ENCODE assay signal across 1 cellular context in the genomic region with DNA sequence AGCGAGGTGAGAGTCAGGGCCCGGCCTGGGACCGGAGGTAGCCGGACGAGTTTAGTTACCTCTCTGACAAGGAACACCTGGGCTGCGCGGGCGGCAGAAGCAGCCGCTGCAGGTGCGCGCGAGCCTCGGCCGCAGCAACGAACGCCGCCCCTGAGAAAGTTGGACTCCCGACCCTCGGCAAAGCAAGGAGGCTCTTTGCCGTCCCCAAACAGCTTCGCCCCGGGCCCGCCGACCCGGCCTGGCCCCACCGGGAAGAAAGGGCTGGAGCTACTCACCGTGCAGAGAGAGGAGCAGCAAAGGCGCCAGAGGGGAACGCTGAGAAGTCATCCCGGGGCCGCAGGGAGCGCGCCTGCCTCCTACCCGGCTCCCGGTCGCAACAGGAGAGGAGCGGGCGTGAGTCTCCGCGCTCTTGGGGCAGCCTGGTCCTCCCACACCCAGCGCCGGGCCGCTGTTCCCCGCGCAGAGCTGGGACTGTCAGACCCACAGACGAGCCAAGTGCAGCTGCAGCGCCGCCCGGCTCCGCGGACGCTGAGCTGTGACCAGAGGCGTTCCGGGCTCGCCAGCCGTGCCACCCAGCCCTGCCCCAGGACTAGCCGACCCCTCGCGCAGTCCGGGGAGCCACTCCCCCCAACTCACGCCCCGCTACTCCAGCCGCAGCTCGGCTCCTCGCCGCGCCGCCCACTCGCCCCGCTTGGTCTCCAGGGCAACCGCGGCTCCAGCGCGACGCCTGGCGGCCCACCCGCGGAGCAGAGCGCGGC.
A peak's percentile ranks its signal among the peaks of the same experiment; 100 is the strongest.
TF ChIP-seq lines count a peak whose summit lies in the region.

A gene with protein sequence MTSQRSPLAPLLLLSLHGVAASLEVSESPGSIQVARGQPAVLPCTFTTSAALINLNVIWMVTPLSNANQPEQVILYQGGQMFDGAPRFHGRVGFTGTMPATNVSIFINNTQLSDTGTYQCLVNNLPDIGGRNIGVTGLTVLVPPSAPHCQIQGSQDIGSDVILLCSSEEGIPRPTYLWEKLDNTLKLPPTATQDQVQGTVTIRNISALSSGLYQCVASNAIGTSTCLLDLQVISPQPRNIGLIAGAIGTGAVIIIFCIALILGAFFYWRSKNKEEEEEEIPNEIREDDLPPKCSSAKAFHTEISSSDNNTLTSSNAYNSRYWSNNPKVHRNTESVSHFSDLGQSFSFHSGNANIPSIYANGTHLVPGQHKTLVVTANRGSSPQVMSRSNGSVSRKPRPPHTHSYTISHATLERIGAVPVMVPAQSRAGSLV (minus strand): TSS at position 591 of the 758 bp plus-strand sequence. CDS start 264 bp downstream, at position 327.

TF ChIP-seq in HepG2, 621 proteins besides CTCF, POLR2A, EP300 and RAD21 (continued from another document and continues in another):
- TF ChIP-seq, protein P1, sequence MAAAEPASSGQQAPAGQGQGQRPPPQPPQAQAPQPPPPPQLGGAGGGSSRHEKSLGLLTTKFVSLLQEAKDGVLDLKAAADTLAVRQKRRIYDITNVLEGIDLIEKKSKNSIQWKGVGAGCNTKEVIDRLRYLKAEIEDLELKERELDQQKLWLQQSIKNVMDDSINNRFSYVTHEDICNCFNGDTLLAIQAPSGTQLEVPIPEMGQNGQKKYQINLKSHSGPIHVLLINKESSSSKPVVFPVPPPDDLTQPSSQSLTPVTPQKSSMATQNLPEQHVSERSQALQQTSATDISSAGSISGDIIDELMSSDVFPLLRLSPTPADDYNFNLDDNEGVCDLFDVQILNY (CRISPR knock-in tag; conservative IDR thresholded peaks at IDR 0.05): 0 out of 2 replicates have a peak, but pooled peaks have one; percentile 13
- TF ChIP-seq, protein P2, sequence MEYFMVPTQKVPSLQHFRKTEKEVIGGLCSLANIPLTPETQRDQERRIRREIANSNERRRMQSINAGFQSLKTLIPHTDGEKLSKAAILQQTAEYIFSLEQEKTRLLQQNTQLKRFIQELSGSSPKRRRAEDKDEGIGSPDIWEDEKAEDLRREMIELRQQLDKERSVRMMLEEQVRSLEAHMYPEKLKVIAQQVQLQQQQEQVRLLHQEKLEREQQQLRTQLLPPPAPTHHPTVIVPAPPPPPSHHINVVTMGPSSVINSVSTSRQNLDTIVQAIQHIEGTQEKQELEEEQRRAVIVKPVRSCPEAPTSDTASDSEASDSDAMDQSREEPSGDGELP (IDR thresholded peaks at IDR 0.05; ENCODE audit: borderline replicate concordance, low read depth): no peak
- TF ChIP-seq ZNF746 (CRISPR knock-in tag; IDR thresholded peaks at IDR 0.05): no peak
- TF ChIP-seq ZNF670 (CRISPR knock-in tag; IDR thresholded peaks at IDR 0.05; ENCODE audit: borderline replicate concordance): no peak
- TF ChIP-seq, protein P3, sequence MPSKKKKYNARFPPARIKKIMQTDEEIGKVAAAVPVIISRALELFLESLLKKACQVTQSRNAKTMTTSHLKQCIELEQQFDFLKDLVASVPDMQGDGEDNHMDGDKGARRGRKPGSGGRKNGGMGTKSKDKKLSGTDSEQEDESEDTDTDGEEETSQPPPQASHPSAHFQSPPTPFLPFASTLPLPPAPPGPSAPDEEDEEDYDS (CRISPR knock-in tag; IDR thresholded peaks at IDR 0.05): no peak
- TF ChIP-seq CHCHD3 (CRISPR knock-in tag; IDR thresholded peaks at IDR 0.05): no peak
- no peak for TF ChIP-seq KLF11 (CRISPR knock-in tag; IDR thresholded peaks at IDR 0.05)
- no peak for TF ChIP-seq ARNT2 (CRISPR knock-in tag; IDR thresholded peaks at IDR 0.05; ENCODE audit: low read depth)
- TF ChIP-seq HDAC1 (CRISPR knock-in tag; IDR thresholded peaks at IDR 0.05): no peak
- no peak for TF ChIP-seq ZNF224 (CRISPR knock-in tag; IDR thresholded peaks at IDR 0.05)
- TF ChIP-seq, protein P4, sequence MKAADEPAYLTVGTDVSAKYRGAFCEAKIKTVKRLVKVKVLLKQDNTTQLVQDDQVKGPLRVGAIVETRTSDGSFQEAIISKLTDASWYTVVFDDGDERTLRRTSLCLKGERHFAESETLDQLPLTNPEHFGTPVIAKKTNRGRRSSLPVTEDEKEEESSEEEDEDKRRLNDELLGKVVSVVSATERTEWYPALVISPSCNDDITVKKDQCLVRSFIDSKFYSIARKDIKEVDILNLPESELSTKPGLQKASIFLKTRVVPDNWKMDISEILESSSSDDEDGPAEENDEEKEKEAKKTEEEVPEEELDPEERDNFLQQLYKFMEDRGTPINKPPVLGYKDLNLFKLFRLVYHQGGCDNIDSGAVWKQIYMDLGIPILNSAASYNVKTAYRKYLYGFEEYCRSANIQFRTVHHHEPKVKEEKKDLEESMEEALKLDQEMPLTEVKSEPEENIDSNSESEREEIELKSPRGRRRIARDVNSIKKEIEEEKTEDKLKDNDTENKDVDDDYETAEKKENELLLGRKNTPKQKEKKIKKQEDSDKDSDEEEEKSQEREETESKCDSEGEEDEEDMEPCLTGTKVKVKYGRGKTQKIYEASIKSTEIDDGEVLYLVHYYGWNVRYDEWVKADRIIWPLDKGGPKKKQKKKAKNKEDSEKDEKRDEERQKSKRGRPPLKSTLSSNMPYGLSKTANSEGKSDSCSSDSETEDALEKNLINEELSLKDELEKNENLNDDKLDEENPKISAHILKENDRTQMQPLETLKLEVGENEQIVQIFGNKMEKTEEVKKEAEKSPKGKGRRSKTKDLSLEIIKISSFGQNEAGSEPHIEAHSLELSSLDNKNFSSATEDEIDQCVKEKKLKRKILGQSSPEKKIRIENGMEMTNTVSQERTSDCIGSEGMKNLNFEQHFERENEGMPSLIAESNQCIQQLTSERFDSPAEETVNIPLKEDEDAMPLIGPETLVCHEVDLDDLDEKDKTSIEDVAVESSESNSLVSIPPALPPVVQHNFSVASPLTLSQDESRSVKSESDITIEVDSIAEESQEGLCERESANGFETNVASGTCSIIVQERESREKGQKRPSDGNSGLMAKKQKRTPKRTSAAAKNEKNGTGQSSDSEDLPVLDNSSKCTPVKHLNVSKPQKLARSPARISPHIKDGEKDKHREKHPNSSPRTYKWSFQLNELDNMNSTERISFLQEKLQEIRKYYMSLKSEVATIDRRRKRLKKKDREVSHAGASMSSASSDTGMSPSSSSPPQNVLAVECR (CRISPR knock-in tag; IDR thresholded peaks at IDR 0.05; ENCODE audit: borderline replicate concordance): peak; percentile 58; the same call in 1 of the 2 replicates
- TF ChIP-seq, protein P5, sequence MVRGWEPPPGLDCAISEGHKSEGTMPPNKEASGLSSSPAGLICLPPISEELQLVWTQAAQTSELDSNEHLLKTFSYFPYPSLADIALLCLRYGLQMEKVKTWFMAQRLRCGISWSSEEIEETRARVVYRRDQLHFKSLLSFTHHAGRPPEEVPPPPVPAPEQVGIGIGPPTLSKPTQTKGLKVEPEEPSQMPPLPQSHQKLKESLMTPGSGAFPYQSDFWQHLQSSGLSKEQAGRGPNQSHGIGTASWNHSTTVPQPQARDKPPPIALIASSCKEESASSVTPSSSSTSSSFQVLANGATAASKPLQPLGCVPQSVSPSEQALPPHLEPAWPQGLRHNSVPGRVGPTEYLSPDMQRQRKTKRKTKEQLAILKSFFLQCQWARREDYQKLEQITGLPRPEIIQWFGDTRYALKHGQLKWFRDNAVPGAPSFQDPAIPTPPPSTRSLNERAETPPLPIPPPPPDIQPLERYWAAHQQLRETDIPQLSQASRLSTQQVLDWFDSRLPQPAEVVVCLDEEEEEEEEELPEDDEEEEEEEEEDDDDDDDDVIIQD (CRISPR knock-in tag; IDR thresholded peaks at IDR 0.05; ENCODE audit: low read depth): no peak
- TF ChIP-seq, protein P6, sequence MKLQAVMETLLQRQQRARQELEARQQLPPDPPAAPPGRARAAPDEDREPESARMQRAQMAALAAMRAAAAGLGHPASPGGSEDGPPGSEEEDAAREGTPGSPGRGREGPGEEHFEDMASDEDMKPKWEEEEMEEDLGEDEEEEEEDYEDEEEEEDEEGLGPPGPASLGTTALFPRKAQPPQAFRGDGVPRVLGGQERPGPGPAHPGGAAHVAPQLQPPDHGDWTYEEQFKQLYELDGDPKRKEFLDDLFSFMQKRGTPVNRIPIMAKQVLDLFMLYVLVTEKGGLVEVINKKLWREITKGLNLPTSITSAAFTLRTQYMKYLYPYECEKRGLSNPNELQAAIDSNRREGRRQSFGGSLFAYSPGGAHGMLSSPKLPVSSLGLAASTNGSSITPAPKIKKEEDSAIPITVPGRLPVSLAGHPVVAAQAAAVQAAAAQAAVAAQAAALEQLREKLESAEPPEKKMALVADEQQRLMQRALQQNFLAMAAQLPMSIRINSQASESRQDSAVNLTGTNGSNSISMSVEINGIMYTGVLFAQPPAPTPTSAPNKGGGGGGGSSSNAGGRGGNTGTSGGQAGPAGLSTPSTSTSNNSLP (IDR thresholded peaks at IDR 0.05; ENCODE audit: low read depth, low read length): no peak
- no peak for TF ChIP-seq ZMYM2 (CRISPR knock-in tag; IDR thresholded peaks at IDR 0.05)
- TF ChIP-seq ZNF790 (CRISPR knock-in tag; IDR thresholded peaks at IDR 0.05; ENCODE audit: borderline replicate concordance): no peak
- TF ChIP-seq, protein P7, sequence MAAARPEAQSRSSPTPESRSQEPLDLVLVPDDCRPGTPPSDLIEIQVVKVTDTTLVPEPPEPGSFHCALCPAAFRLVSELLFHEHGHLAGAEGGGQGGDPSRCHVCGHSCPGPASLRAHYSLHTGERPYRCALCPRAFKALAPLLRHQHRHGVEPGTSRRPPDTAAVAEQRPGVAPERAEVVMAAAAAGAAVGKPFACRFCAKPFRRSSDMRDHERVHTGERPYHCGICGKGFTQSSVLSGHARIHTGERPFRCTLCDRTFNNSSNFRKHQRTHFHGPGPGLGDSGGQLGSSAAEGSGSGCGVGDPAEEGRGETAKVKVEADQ (CRISPR knock-in tag; IDR thresholded peaks at IDR 0.05; ENCODE audit: borderline replicate concordance): 0 out of 2 replicates have a peak, but pooled peaks have one; percentile 58
- TF ChIP-seq, protein P8, sequence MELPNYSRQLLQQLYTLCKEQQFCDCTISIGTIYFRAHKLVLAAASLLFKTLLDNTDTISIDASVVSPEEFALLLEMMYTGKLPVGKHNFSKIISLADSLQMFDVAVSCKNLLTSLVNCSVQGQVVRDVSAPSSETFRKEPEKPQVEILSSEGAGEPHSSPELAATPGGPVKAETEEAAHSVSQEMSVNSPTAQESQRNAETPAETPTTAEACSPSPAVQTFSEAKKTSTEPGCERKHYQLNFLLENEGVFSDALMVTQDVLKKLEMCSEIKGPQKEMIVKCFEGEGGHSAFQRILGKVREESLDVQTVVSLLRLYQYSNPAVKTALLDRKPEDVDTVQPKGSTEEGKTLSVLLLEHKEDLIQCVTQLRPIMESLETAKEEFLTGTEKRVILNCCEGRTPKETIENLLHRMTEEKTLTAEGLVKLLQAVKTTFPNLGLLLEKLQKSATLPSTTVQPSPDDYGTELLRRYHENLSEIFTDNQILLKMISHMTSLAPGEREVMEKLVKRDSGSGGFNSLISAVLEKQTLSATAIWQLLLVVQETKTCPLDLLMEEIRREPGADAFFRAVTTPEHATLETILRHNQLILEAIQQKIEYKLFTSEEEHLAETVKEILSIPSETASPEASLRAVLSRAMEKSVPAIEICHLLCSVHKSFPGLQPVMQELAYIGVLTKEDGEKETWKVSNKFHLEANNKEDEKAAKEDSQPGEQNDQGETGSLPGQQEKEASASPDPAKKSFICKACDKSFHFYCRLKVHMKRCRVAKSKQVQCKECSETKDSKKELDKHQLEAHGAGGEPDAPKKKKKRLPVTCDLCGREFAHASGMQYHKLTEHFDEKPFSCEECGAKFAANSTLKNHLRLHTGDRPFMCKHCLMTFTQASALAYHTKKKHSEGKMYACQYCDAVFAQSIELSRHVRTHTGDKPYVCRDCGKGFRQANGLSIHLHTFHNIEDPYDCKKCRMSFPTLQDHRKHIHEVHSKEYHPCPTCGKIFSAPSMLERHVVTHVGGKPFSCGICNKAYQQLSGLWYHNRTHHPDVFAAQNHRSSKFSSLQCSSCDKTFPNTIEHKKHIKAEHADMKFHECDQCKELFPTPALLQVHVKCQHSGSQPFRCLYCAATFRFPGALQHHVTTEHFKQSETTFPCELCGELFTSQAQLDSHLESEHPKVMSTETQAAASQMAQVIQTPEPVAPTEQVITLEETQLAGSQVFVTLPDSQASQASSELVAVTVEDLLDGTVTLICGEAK (IDR thresholded peaks at IDR 0.05): no peak
- TF ChIP-seq, protein P8 (CRISPR knock-in tag; IDR thresholded peaks at IDR 0.05): 0 out of 2 replicates have a peak, but pooled peaks have one; percentile 33
- TF ChIP-seq ZNF598 (CRISPR knock-in tag; IDR thresholded peaks at IDR 0.05; ENCODE audit: borderline replicate concordance): no peak
- TF ChIP-seq ZNF614 (CRISPR knock-in tag; IDR thresholded peaks at IDR 0.05; ENCODE audit: borderline replicate concordance): no peak
- 0 out of 2 replicates have a peak, but pooled peaks have one; percentile 39 for TF ChIP-seq SAFB2 (CRISPR knock-in tag; IDR thresholded peaks at IDR 0.05; ENCODE audit: borderline replicate concordance, low read depth)
- no peak for TF ChIP-seq ELF3 (CRISPR knock-in tag; IDR thresholded peaks at IDR 0.05)
- TF ChIP-seq, protein P9, sequence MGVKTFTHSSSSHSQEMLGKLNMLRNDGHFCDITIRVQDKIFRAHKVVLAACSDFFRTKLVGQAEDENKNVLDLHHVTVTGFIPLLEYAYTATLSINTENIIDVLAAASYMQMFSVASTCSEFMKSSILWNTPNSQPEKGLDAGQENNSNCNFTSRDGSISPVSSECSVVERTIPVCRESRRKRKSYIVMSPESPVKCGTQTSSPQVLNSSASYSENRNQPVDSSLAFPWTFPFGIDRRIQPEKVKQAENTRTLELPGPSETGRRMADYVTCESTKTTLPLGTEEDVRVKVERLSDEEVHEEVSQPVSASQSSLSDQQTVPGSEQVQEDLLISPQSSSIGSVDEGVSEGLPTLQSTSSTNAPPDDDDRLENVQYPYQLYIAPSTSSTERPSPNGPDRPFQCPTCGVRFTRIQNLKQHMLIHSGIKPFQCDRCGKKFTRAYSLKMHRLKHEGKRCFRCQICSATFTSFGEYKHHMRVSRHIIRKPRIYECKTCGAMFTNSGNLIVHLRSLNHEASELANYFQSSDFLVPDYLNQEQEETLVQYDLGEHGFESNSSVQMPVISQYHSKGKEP (CRISPR knock-in tag; IDR thresholded peaks at IDR 0.05): no peak
- no peak for TF ChIP-seq PTBP1 (IDR thresholded peaks at IDR 0.05; ENCODE audit: low read depth, low read length, poor library complexity, severe bottlenecking)
- TF ChIP-seq MAF1 (CRISPR knock-in tag; IDR thresholded peaks at IDR 0.05; ENCODE audit: borderline replicate concordance): no peak
